In the genomic region with DNA sequence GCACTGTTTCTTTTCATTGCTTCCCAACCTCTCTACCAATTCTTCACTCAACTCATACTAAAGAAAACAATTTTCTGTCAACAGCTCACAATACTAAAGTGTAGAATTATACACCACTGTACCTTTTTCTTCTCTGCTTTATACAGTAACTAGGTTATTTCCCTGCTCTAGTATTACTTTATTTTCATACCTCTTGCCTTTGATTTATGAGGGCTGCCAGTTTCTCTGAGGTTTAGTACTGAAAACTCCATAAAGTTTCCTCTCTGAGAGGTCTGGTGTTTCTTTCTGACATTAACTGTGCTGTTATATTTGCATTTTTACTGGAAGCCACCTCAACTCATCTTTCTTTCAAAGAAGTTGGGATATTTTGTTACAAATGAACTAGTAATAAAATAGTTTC, we compare ENCODE assay signal across 25 cellular contexts.
"Had no signal": no experiment of that assay in that cellular context is flagged by ENCODE, and none has a peak within 500 bp of the region (broad histone marks: within the 10 kb centered on the region; RNA-seq: fewer than 3 reads in every experiment).

No MANE protein-coding gene starts in this region.

- H3K27ac Mint-ChIP-seq: endodermal cell; stimulated activated naive B cell treated with anti-CD40 and anti-IgM and Interleukin-4, amounts not matched to agents 10 μg/mL and 1 μg/mL and 100 μg/mL, for 72 hours had no signal

- H3K27ac ChIP-seq: left lung, lower lobe of right lung, right atrium auricular region, tibial nerve had no signal

- H3K36me3 ChIP-seq: left lung, lower lobe of right lung, right atrium auricular region, tibial nerve had no signal

- ATAC-seq: esophagus mucosa; left lung; lower lobe of right lung; natural killer cell treated with Interleukin-12 subunit alpha and Interleukin-12 subunit beta and Interleukin-15 and Interleukin-18, amount 100 ng/mL, for 72 hours had no signal

- H3K4me1 ChIP-seq: left lung, lower lobe of right lung, right atrium auricular region, tibial nerve had no signal

- H3K9me3 Mint-ChIP-seq: endodermal cell had no signal

- H3K4me2 ChIP-seq: smooth muscle cell had no signal

- DNase-seq: activated CD4-positive, alpha-beta T cell treated with anti-CD3 and anti-CD28 coated beads for 4 hours; activated CD4-positive, alpha-beta T cell treated with anti-CD3 and anti-CD28 coated beads, Interleukin-2, amount 50 U/mL, for 48 hours; activated CD4-positive, CD25-positive, alpha-beta regulatory T cell; activated CD8-positive, alpha-beta memory T cell treated with anti-CD3 and anti-CD28 coated beads for 24 hours; activated effector memory CD4-positive, alpha-beta T cell treated with Interleukin-2 at 50 U/mL for 16 hours; activated naive CD8-positive, alpha-beta T cell treated with anti-CD3 and anti-CD28 coated beads, Interleukin-2, amount 10 ng/mL, durations not matched to agents 7 days and 5 days; amygdala; caudate nucleus; endodermal cell; foreskin fibroblast; head of caudate nucleus; hypothalamus; kidney glomerular epithelial cell; left lung; lower lobe of right lung; mesenchymal stem cell; stimulated activated CD4-positive, alpha-beta T cell treated with anti-CD3 and anti-CD28 coated beads, Interleukin-1b, Interleukin-23, amount 100 ng/mL, for 48 hours; stimulated activated CD4-positive, alpha-beta T cell treated with anti-CD3 and anti-CD28 coated beads, Interleukin-4, amount 100 ng/mL, for 4 hours; stimulated activated CD8-positive, alpha-beta memory T cell treated with anti-CD3 and anti-CD28 coated beads, Interleukin-4, amount 100 ng/mL, for 48 hours; stimulated activated naive B cell treated with anti-CD40 and anti-IgM and Interleukin-4, amounts not matched to agents 10 μg/mL and 1 μg/mL and 100 μg/mL, for 72 hours had no signal

- H3K9me3 ChIP-seq: left lung, lower lobe of right lung, right atrium auricular region, tibial nerve had no signal

- H3K27me3 ChIP-seq: left lung, right atrium auricular region, tibial nerve had no signal

- H3K36me3 Mint-ChIP-seq: natural killer cell treated with Interleukin-12 subunit alpha and Interleukin-12 subunit beta and Interleukin-15 and Interleukin-18, amount 100 ng/mL, for 72 hours had no signal

- H3K4me3 ChIP-seq: left lung, lower lobe of right lung, right atrium auricular region, smooth muscle cell, tibial nerve had no signal

- H3K4me3 Mint-ChIP-seq: endodermal cell; natural killer cell treated with Interleukin-12 subunit alpha and Interleukin-12 subunit beta and Interleukin-15 and Interleukin-18, amount 100 ng/mL, for 72 hours had no signal
